In the genomic region with DNA sequence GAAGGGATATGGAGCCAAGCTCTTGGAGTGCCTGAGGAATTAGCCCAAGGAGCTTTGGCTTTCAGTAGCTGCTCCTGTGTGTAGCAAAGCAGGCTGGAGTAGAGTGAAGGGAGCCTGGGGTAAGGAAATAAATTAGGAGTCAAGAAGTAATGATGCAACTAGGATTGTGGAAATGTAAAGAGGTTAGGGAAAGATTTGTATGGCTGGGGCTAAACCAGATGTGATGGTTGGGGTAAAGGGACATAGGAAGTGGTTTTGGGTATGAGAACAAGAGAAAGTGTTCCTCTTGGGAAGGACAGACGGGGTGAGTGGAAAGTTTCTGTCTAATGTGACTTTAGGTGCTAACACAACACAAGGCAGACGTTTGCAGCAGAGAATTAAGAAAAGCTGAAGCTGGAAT, we compare ENCODE assay signal across 1 cellular context.
TF ChIP-seq lines count a peak whose summit lies in the region.

No MANE protein-coding gene starts in this region.

TF ChIP-seq in GM23338, 12 proteins besides CTCF, POLR2A, EP300 and RAD21 (continued from another document):
- TF ChIP-seq, protein P1, sequence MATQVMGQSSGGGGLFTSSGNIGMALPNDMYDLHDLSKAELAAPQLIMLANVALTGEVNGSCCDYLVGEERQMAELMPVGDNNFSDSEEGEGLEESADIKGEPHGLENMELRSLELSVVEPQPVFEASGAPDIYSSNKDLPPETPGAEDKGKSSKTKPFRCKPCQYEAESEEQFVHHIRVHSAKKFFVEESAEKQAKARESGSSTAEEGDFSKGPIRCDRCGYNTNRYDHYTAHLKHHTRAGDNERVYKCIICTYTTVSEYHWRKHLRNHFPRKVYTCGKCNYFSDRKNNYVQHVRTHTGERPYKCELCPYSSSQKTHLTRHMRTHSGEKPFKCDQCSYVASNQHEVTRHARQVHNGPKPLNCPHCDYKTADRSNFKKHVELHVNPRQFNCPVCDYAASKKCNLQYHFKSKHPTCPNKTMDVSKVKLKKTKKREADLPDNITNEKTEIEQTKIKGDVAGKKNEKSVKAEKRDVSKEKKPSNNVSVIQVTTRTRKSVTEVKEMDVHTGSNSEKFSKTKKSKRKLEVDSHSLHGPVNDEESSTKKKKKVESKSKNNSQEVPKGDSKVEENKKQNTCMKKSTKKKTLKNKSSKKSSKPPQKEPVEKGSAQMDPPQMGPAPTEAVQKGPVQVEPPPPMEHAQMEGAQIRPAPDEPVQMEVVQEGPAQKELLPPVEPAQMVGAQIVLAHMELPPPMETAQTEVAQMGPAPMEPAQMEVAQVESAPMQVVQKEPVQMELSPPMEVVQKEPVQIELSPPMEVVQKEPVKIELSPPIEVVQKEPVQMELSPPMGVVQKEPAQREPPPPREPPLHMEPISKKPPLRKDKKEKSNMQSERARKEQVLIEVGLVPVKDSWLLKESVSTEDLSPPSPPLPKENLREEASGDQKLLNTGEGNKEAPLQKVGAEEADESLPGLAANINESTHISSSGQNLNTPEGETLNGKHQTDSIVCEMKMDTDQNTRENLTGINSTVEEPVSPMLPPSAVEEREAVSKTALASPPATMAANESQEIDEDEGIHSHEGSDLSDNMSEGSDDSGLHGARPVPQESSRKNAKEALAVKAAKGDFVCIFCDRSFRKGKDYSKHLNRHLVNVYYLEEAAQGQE (IDR thresholded peaks at IDR 0.05; ENCODE audit: unreplicated experiment) = no peak
- TF ChIP-seq NANOG (IDR thresholded peaks at IDR 0.05; ENCODE audit: borderline replicate concordance) (no peak), EZH2 (IDR thresholded peaks at IDR 0.05; ENCODE audit: low read depth, unreplicated experiment) (no peak), STAT1 (IDR thresholded peaks at IDR 0.05; ENCODE audit: unreplicated experiment) (no peak), JUNB (IDR thresholded peaks at IDR 0.05; ENCODE audit: unreplicated experiment) (no peak)
- TF ChIP-seq, protein P2, sequence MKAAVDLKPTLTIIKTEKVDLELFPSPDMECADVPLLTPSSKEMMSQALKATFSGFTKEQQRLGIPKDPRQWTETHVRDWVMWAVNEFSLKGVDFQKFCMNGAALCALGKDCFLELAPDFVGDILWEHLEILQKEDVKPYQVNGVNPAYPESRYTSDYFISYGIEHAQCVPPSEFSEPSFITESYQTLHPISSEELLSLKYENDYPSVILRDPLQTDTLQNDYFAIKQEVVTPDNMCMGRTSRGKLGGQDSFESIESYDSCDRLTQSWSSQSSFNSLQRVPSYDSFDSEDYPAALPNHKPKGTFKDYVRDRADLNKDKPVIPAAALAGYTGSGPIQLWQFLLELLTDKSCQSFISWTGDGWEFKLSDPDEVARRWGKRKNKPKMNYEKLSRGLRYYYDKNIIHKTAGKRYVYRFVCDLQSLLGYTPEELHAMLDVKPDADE (IDR thresholded peaks at IDR 0.05) = no peak
